Comparison of ENCODE assay signal across 34 cellular contexts in the genomic region with DNA sequence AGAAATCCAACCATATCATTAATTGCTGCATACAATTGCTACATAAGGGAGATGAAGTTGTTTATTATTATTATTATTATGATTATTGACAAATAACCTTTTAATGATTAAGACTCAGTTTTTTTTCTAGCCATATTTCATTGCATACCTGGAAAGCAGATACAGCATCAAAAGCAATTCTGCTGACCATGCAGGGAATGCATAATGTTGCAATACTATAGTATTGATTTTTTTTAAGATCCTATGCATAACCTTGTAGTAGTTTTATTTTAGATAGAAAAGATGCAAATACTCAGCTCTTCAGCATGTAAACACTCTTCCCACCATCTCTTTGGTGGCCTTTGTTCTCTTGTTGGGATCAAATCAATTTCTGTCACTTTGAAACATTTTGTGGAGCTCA.
"Had no signal": no experiment of that assay in that cellular context is flagged by ENCODE, and none has a peak within 500 bp of the region (broad histone marks: within the 10 kb centered on the region; RNA-seq: fewer than 3 reads in every experiment).

No MANE protein-coding gene starts in this region.

- H3K4me3 ChIP-seq: MG63 had no signal

- H3K27ac ChIP-seq: KMS-11 had no signal

- H3K27me3 ChIP-seq: MG63 had no signal

- DNase-seq: Karpas-422, Kasumi-1, MG63, MM.1S, MV-4-11, NCI-H1048, NCI-H1092, NCI-H1092 treated with DMSO at 0.1 percent for 48 hours, NCI-H1105, NCI-H1105 treated with DMSO at 0.1 percent for 48 hours, NCI-H1417, NCI-H1417 treated with DMSO at 0.1 percent for 48 hours, NCI-H1436, NCI-H1436 treated with DMSO at 0.1 percent for 48 hours, NCI-H146, NCI-H1694, NCI-H1694 treated with DMSO at 0.1 percent for 48 hours, NCI-H187, NCI-H187 treated with DMSO at 0.1 percent for 48 hours, NCI-H1930, NCI-H2029, NCI-H2029 treated with DMSO at 0.1 percent for 48 hours, NCI-H2081, NCI-H2081 treated with DMSO at 0.1 percent for 48 hours, NCI-H2107, NCI-H2171, NCI-H2171 treated with DMSO at 0.1 percent for 48 hours, NCI-H2227 treated with DMSO at 0.1 percent for 48 hours, NCI-H226, NCI-H345, NCI-H446, NCI-H446 treated with DMSO at 0.1 percent for 48 hours, NCI-H510A had no signal

- H3K9ac ChIP-seq: KMS-11 had no signal

- H3K36me3 ChIP-seq: MG63 had no signal

- H3K4me2 ChIP-seq: KMS-11 had no signal
